ENCODE assay signal across 14 cellular contexts in the genomic region with DNA sequence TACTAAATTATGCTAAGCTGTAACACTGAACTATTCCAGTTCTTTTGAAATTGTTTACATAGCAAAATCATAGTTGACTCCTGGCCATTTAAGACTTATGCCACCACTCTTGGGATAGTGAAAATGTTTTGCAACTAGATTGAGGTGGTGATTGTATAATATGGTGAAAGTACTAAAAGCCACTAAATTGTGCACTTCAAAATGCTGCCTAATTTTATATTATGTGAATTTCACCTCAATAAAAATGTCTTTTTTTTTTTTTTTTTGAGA. TPM values are rescaled to one million over a fixed set of nuclear protein-coding genes. Genes with fewer than 3 reads are reported as not detected.
DNase-seq lines count a peak whose midpoint lies in the region; ATAC-seq and TF ChIP-seq lines count a peak whose summit lies in the region.
"Had no signal": no experiment of that assay in that cellular context is flagged by ENCODE, and none has a peak within 500 bp of the region (broad histone marks: within the 10 kb centered on the region; RNA-seq: fewer than 3 reads in every experiment).

No MANE protein-coding gene starts in this region.

- intact Hi-C loops in sciatic nerve (cut with DNase I) = loop anchor here (2.0 to 10.0 kb wide), 2 partner anchors 47 to 91 kb away; no protein-coding TSS in a partner anchor
- intact Hi-C loops in activated T-helper 2 cell treated with anti-CD3 and anti-CD28 coated beads, Interferon-gamma antibody, Interleukin-2, Interleukin-4, amounts not matched to agents 10 μg/mL and 5 μg/mL and 100 μg/mL, durations not matched to agents 14 hours and 24 hours and 36 hours (cut with micrococcal nuclease) = loop anchor here (1.0 to 5.0 kb wide), 2 partner anchors 46 to 88 kb away; no protein-coding TSS in a partner anchor

- peak; percentile 24 for DNase-seq in adipocyte (ENCODE audit: low read depth)
- DNase-seq in sciatic nerve (ENCODE audit: low spot score) = no peak
- DNase-seq in NCI-H345 (lab: John Stamatoyannopoulos, UW) = no peak
- DNase-seq in iPS-NIHi7 (ENCODE audit: extremely low spot score) = no peak
- no peak for DNase-seq in T-helper 2 cell treated with Interferon-gamma antibody and Interleukin-4, amounts not matched to agents 5 μg/mL and 100 μg/mL, for 36 hours (ENCODE audit: low spot score)
- no peak for DNase-seq in activated T-helper 2 cell treated with anti-CD3 and anti-CD28 coated beads, Interferon-gamma antibody, Interleukin-2, Interleukin-4, amounts not matched to agents 10 μg/mL and 5 μg/mL and 100 μg/mL, durations not matched to agents 14 hours and 24 hours and 36 hours (ENCODE audit: low spot score)
- DNase-seq: GOT3 had no signal

- TF ChIP-seq POLR2A in gastroesophageal sphincter (IDR thresholded peaks at IDR 0.05) = no peak

- no peak overlapping the region for H3K27ac Mint-ChIP-seq in T-helper 2 cell treated with Interferon-gamma antibody and Interleukin-4, amounts not matched to agents 5 μg/mL and 100 μg/mL, for 36 hours
- no peak overlapping the region for H3K27ac Mint-ChIP-seq in activated T-helper 2 cell treated with anti-CD3 and anti-CD28 coated beads, Interferon-gamma antibody, Interleukin-2, Interleukin-4, amounts not matched to agents 10 μg/mL and 5 μg/mL and 100 μg/mL, durations not matched to agents 14 hours and 24 hours and 36 hours

- H3K27me3 ChIP-seq in adipocyte (replicated peaks; ENCODE audit: control insufficient read depth, insufficient read depth, low read length) = no peaks in the 10 kb centered on the region
- no peaks in the 10 kb centered on the region for H3K27me3 ChIP-seq in gastroesophageal sphincter
- H3K27me3 ChIP-seq: BE2C had no signal

- ATAC-seq in gastroesophageal sphincter = peak; percentile 70
- peak; percentile 4 for ATAC-seq in sciatic nerve

- peaks cover 3% of the 10 kb centered on the region for H3K27me3 Mint-ChIP-seq in T-helper 2 cell treated with Interferon-gamma antibody and Interleukin-4, amounts not matched to agents 5 μg/mL and 100 μg/mL, for 36 hours (ENCODE audit: low read depth)
- H3K27me3 Mint-ChIP-seq in activated T-helper 2 cell treated with anti-CD3 and anti-CD28 coated beads, Interferon-gamma antibody, Interleukin-2, Interleukin-4, amounts not matched to agents 10 μg/mL and 5 μg/mL and 100 μg/mL, durations not matched to agents 14 hours and 24 hours and 36 hours (ENCODE audit: low read depth) = no peaks in the 10 kb centered on the region
- H3K27me3 Mint-ChIP-seq: CD4-positive, alpha-beta memory T cell had no signal

- H3K4me1 Mint-ChIP-seq in T-helper 2 cell treated with Interferon-gamma antibody and Interleukin-4, amounts not matched to agents 5 μg/mL and 100 μg/mL, for 36 hours (ENCODE audit: low read depth) = peaks cover 5% of the 10 kb centered on the region
- H3K4me1 Mint-ChIP-seq in activated T-helper 2 cell treated with anti-CD3 and anti-CD28 coated beads, Interferon-gamma antibody, Interleukin-2, Interleukin-4, amounts not matched to agents 10 μg/mL and 5 μg/mL and 100 μg/mL, durations not matched to agents 14 hours and 24 hours and 36 hours (ENCODE audit: low read depth) = peaks cover 7% of the 10 kb centered on the region

- H3K9me3 Mint-ChIP-seq in T-helper 2 cell treated with Interferon-gamma antibody and Interleukin-4, amounts not matched to agents 5 μg/mL and 100 μg/mL, for 36 hours = peaks cover 7% of the 10 kb centered on the region
- peaks cover 7% of the 10 kb centered on the region for H3K9me3 Mint-ChIP-seq in activated T-helper 2 cell treated with anti-CD3 and anti-CD28 coated beads, Interferon-gamma antibody, Interleukin-2, Interleukin-4, amounts not matched to agents 10 μg/mL and 5 μg/mL and 100 μg/mL, durations not matched to agents 14 hours and 24 hours and 36 hours

- H3K4me3 ChIP-seq in adipocyte (ENCODE audit: low read length) = no peak overlapping the region
- H3K4me3 ChIP-seq in gastroesophageal sphincter = no peak overlapping the region
- H3K4me3 ChIP-seq: A549 had no signal

- H3K9ac ChIP-seq in adipocyte (ENCODE audit: low read length) = peak overlapping the region; percentile 58

- H3K36me3 Mint-ChIP-seq in T-helper 2 cell treated with Interferon-gamma antibody and Interleukin-4, amounts not matched to agents 5 μg/mL and 100 μg/mL, for 36 hours (ENCODE audit: low read depth) = peaks cover 3% of the 10 kb centered on the region
- H3K36me3 Mint-ChIP-seq in activated T-helper 2 cell treated with anti-CD3 and anti-CD28 coated beads, Interferon-gamma antibody, Interleukin-2, Interleukin-4, amounts not matched to agents 10 μg/mL and 5 μg/mL and 100 μg/mL, durations not matched to agents 14 hours and 24 hours and 36 hours (ENCODE audit: low read depth) = peaks cover 4% of the 10 kb centered on the region

- peaks cover 18% of the 10 kb centered on the region for H3K4me1 ChIP-seq in adipocyte (ENCODE audit: control insufficient read depth, insufficient read depth, low read length)
- H3K4me1 ChIP-seq in gastroesophageal sphincter = peaks cover 2 to 31% (median 3%) of the 10 kb centered on the region in 3 donors
- H3K4me1 ChIP-seq: BE2C had no signal

- H3K36me3 ChIP-seq in adipocyte (ENCODE audit: control insufficient read depth, insufficient read depth, low read length, severe bottlenecking) = no peaks in the 10 kb centered on the region
- no peaks in the 10 kb centered on the region for H3K36me3 ChIP-seq in gastroesophageal sphincter
- H3K36me3 ChIP-seq: BE2C had no signal

- no peak overlapping the region for H3K4me3 Mint-ChIP-seq in T-helper 2 cell treated with Interferon-gamma antibody and Interleukin-4, amounts not matched to agents 5 μg/mL and 100 μg/mL, for 36 hours
- no peak overlapping the region for H3K4me3 Mint-ChIP-seq in activated T-helper 2 cell treated with anti-CD3 and anti-CD28 coated beads, Interferon-gamma antibody, Interleukin-2, Interleukin-4, amounts not matched to agents 10 μg/mL and 5 μg/mL and 100 μg/mL, durations not matched to agents 14 hours and 24 hours and 36 hours (ENCODE audit: low read depth)
- H3K4me3 Mint-ChIP-seq: CD4-positive, alpha-beta memory T cell; H9; HFFc6 had no signal

- TF ChIP-seq EP300 in gastroesophageal sphincter (IDR thresholded peaks at IDR 0.05) = no peak

- H3K9me3 ChIP-seq in adipocyte (ENCODE audit: control insufficient read depth, low read length) (no peaks in the 10 kb centered on the region), gastroesophageal sphincter (no peaks in the 10 kb centered on the region)
- H3K9me3 ChIP-seq: BE2C had no signal

- no peak for TF ChIP-seq CTCF in gastroesophageal sphincter (IDR thresholded peaks at IDR 0.05)

- H3K27ac ChIP-seq in gastroesophageal sphincter = peak overlapping the region; percentile 68 to 79 (median 72)
- H3K27ac ChIP-seq: C4-2B had no signal

RNA-seq across cellular contexts. Expression of a gene that starts 5.0 kb away (rescaled TPM):
- total RNA-seq in gastroesophageal sphincter = 100 to 1,000 TPM; 134 to 157 (median 153) TPM
- 41.8 TPM for total RNA-seq in sciatic nerve
- 151 and 154 TPM in 2 replicates for total RNA-seq in activated T-helper 2 cell treated with anti-CD3 and anti-CD28 coated beads, Interferon-gamma antibody, Interleukin-2, Interleukin-4, amounts not matched to agents 10 μg/mL and 5 μg/mL and 100 μg/mL, durations not matched to agents 14 hours and 24 hours and 36 hours

RNA-seq across cellular contexts. Expression of a gene that starts 12.0 kb away (rescaled TPM):
- total RNA-seq in gastroesophageal sphincter (10 to 100 TPM; 22.5 to 28.7 (median 24.9) TPM), sciatic nerve (50.4 TPM)
- total RNA-seq in activated T-helper 2 cell treated with anti-CD3 and anti-CD28 coated beads, Interferon-gamma antibody, Interleukin-2, Interleukin-4, amounts not matched to agents 10 μg/mL and 5 μg/mL and 100 μg/mL, durations not matched to agents 14 hours and 24 hours and 36 hours = 97.1 and 104 TPM in 2 replicates
